In the genomic region with DNA sequence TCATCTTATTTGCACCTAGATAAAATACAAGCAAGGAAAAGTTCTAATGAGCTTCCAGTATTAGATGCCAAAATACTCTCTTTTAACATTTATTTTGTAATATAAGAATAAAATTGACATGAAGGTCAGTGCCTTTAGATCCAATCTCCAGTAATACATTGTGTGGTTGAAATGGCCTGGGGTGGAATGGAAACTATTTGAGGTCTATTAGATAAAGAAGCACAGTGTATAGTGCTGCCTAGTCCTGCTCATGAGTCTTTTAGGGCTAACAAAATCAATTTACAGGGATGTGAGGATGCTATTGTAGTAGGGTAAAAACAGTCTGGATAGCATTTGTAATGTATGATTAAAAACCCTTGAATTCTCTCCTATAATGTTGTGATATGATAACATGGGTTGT, we compare ENCODE assay signal across 18 cellular contexts.
"Had no signal": no experiment of that assay in that cellular context is flagged by ENCODE, and none has a peak within 500 bp of the region (broad histone marks: within the 10 kb centered on the region; RNA-seq: fewer than 3 reads in every experiment).

No MANE protein-coding gene starts in this region.

- H3K36me3 Mint-ChIP-seq: naive thymus-derived CD4-positive, alpha-beta T cell; stimulated activated naive B cell treated with anti-CD40 and anti-IgM and Interleukin-4, amounts not matched to agents 10 μg/mL and 1 μg/mL and 100 μg/mL, for 72 hours had no signal

- H3K27me3 Mint-ChIP-seq: stimulated activated naive B cell treated with anti-CD40 and anti-IgM and Interleukin-4, amounts not matched to agents 10 μg/mL and 1 μg/mL and 100 μg/mL, for 72 hours; stimulated activated naive CD8-positive, alpha-beta T cell treated with anti-CD3 and anti-CD28 coated beads, Interleukin-15, amount 100 ng/mL, for 72 hours had no signal

- H3K4me3 ChIP-seq: dorsolateral prefrontal cortex, hepatocyte, spleen had no signal

- H3K27ac Mint-ChIP-seq: naive thymus-derived CD4-positive, alpha-beta T cell; stimulated activated naive B cell treated with anti-CD40 and anti-IgM and Interleukin-4, amounts not matched to agents 10 μg/mL and 1 μg/mL and 100 μg/mL, for 72 hours; stimulated activated naive CD8-positive, alpha-beta T cell treated with anti-CD3 and anti-CD28 coated beads, Interleukin-15, amount 100 ng/mL, for 72 hours had no signal

- H3K36me3 ChIP-seq: neutrophil, spleen had no signal

- H3K9me3 ChIP-seq: neutrophil had no signal

- H3K4me1 ChIP-seq: spleen had no signal

- H3K27ac ChIP-seq: dorsolateral prefrontal cortex, hepatocyte, neutrophil, spleen had no signal

- H3K4me1 Mint-ChIP-seq: stimulated activated naive B cell treated with anti-CD40 and anti-IgM and Interleukin-4, amounts not matched to agents 10 μg/mL and 1 μg/mL and 100 μg/mL, for 72 hours; stimulated activated naive CD8-positive, alpha-beta T cell treated with anti-CD3 and anti-CD28 coated beads, Interleukin-15, amount 100 ng/mL, for 72 hours had no signal

- DNase-seq: cortex of kidney; dorsolateral prefrontal cortex; effector CD8-positive, alpha-beta T cell; head of caudate nucleus; left colon; mesendoderm; naive thymus-derived CD4-positive, alpha-beta T cell; posterior cingulate gyrus; spleen; stimulated activated CD4-positive, alpha-beta T cell treated with anti-CD3 and anti-CD28 coated beads, Interleukin-15, amount 100 ng/mL, for 24 hours; stimulated activated CD4-positive, alpha-beta T cell treated with anti-CD3 and anti-CD28 coated beads, Interleukin-2, amount 100 ng/mL, for 24 hours; stimulated activated CD4-positive, alpha-beta T cell treated with anti-CD3 and anti-CD28 coated beads, Interleukin-4, amount 100 ng/mL, for 4 hours; stimulated activated naive B cell treated with anti-CD40 and anti-IgM and Interleukin-4, amounts not matched to agents 10 μg/mL and 1 μg/mL and 100 μg/mL, for 72 hours; stimulated activated naive CD8-positive, alpha-beta T cell treated with anti-CD3 and anti-CD28 coated beads, Interleukin-15, amount 100 ng/mL, for 72 hours; substantia nigra had no signal

- H3K9me3 Mint-ChIP-seq: stimulated activated naive CD8-positive, alpha-beta T cell treated with anti-CD3 and anti-CD28 coated beads, Interleukin-15, amount 100 ng/mL, for 72 hours had no signal

- H3K27me3 ChIP-seq: dorsolateral prefrontal cortex, hepatocyte, neutrophil, spleen had no signal

- ATAC-seq: esophagus mucosa; left colon; naive thymus-derived CD4-positive, alpha-beta T cell; stimulated activated naive B cell treated with anti-CD40 and anti-IgM and Interleukin-4, amounts not matched to agents 10 μg/mL and 1 μg/mL and 100 μg/mL, for 72 hours; stimulated activated naive CD8-positive, alpha-beta T cell treated with anti-CD3 and anti-CD28 coated beads, Interleukin-15, amount 100 ng/mL, for 72 hours had no signal

- H3K4me3 Mint-ChIP-seq: naive thymus-derived CD4-positive, alpha-beta T cell; stimulated activated naive B cell treated with anti-CD40 and anti-IgM and Interleukin-4, amounts not matched to agents 10 μg/mL and 1 μg/mL and 100 μg/mL, for 72 hours; stimulated activated naive CD8-positive, alpha-beta T cell treated with anti-CD3 and anti-CD28 coated beads, Interleukin-15, amount 100 ng/mL, for 72 hours had no signal
